In genomic region chr15:68281008-68281407, GRCh38 we compare ENCODE assay signal across 10 cellular contexts. TPM values are rescaled to one million over a fixed set of nuclear protein-coding genes. Genes with fewer than 3 reads are reported as not detected.
DNase-seq lines count a peak whose midpoint lies in the region; ATAC-seq and TF ChIP-seq lines count a peak whose summit lies in the region.
"Had no signal": no experiment of that assay in that cellular context is flagged by ENCODE, and none has a peak within 500 bp of the region (broad histone marks: within the 10 kb centered on the region; RNA-seq: fewer than 3 reads in every experiment).

No MANE protein-coding gene starts in this region.

- H3K27ac Mint-ChIP-seq in GM23338, result no peak overlapping the region

- H2AFZ ChIP-seq in GM23338 (no peak overlapping the region), SU-DHL-6 (ENCODE audit: low read depth, low read length, severe bottlenecking) (no peak overlapping the region)

- H3K79me2 ChIP-seq in GM23338 (replicated peaks; ENCODE audit: insufficient read depth), result peaks cover 78% of the 10 kb centered on the region
- H3K79me2 ChIP-seq in SU-DHL-6 (ENCODE audit: insufficient read depth, low read length), result peaks cover 81% of the 10 kb centered on the region

- peak overlapping the region; percentile 98 for H3K4me3 Mint-ChIP-seq in GM23338

- peaks cover 38% of the 10 kb centered on the region for H4K20me1 ChIP-seq in GM23338 (replicated peaks; ENCODE audit: insufficient read depth)
- peaks cover 31% of the 10 kb centered on the region for H4K20me1 ChIP-seq in SU-DHL-6 (ENCODE audit: low read depth, low read length)

- no peak for TF ChIP-seq POLR2A in esophagus muscularis mucosa (IDR thresholded peaks at IDR 0.05; ENCODE audit: low read depth)

- peaks cover 5% of the 10 kb centered on the region; the same call in 1 of the 2 replicates for H3K36me3 ChIP-seq in GM23338 (ENCODE audit: insufficient read depth)
- peaks cover 21% of the 10 kb centered on the region for H3K36me3 ChIP-seq in SU-DHL-6 (ENCODE audit: low read length)
- peaks cover 0 to 14% (median 11%) of the 10 kb centered on the region in 4 donors for H3K36me3 ChIP-seq in esophagus muscularis mucosa

- H3K27me3 Mint-ChIP-seq in GM23338 (ENCODE audit: insufficient read depth, low read depth, poor library complexity), result peaks cover 6% of the 10 kb centered on the region

- H3K27ac ChIP-seq in GM23338 (ENCODE audit: low read depth) (no peak overlapping the region), SU-DHL-6 (ENCODE audit: low read depth, low read length) (no peak overlapping the region), esophagus muscularis mucosa (replicated peaks in 1 of 4) (peak overlapping the region; percentile 96 to 99 (median 98))

- H3K4me1 Mint-ChIP-seq in GM23338, result peaks cover 61% of the 10 kb centered on the region

- 29% methylated on average over 1 of the region's 1 CpG for WGBS in esophagus muscularis mucosa

- intact Hi-C loops in esophagus muscularis mucosa (cut with DNase I), result no loop called here

- H3K4me1 ChIP-seq in GM23338 (ENCODE audit: insufficient read depth), result peaks cover 59% of the 10 kb centered on the region
- peaks cover 74 to 79% (median 75%) of the 10 kb centered on the region in 4 donors for H3K4me1 ChIP-seq in esophagus muscularis mucosa

- ATAC-seq in GM23338 (no peak), GM18520 (IDR thresholded peaks at IDR 0.05; ENCODE audit: unreplicated experiment) (no peak)

- H3K36me3 Mint-ChIP-seq in GM23338 (ENCODE audit: low read depth), result peaks cover 26% of the 10 kb centered on the region

- H3K9me3 ChIP-seq in SU-DHL-6 (ENCODE audit: insufficient read depth, low read length) (no peaks in the 10 kb centered on the region), esophagus muscularis mucosa (no peaks in the 10 kb centered on the region)

- no peaks in the 10 kb centered on the region for H3K27me3 ChIP-seq in GM23338 (ENCODE audit: insufficient read depth)
- H3K27me3 ChIP-seq in SU-DHL-6 (ENCODE audit: low read length), result no peaks in the 10 kb centered on the region
- no peaks in the 10 kb centered on the region for H3K27me3 ChIP-seq in esophagus muscularis mucosa

- DNase-seq in GM23338 (ENCODE audit: low spot score), result no peak
- DNase-seq in esophagus muscularis mucosa (ENCODE audit: extremely low spot score), result no peak
- DNase-seq in skeletal muscle cell (ENCODE audit: low read depth), result no peak
- DNase-seq in germinal center (ENCODE audit: low spot score), result no peak
- DNase-seq in NCI-H128 (lab: John Stamatoyannopoulos, UW; ENCODE audit: unreplicated experiment), result no peak
- DNase-seq in NCI-H446 (lab: John Stamatoyannopoulos, UW), result no peak
- DNase-seq: islet precursor cell, NCI-H774 had no signal

- H3K9me2 ChIP-seq in GM23338 (ENCODE audit: insufficient read depth) (no peaks in the 10 kb centered on the region), SU-DHL-6 (replicated peaks; ENCODE audit: insufficient read depth, low read length) (no peaks in the 10 kb centered on the region)

- H3K9me3 Mint-ChIP-seq in GM23338, result peaks cover 10% of the 10 kb centered on the region; the same call in 2 of the 3 replicates

- H3K4me2 ChIP-seq in GM23338 (peak overlapping the region; percentile 95), SU-DHL-6 (ENCODE audit: low read depth, low read length, poor library complexity, severe bottlenecking) (peak overlapping the region; percentile 97)

- no peak for TF ChIP-seq CTCF in GM23338 (conservative IDR thresholded peaks at IDR 0.05; ENCODE audit: low read depth in 2 of 2)
- no peak for TF ChIP-seq CTCF in SU-DHL-6 (IDR thresholded peaks at IDR 0.05; ENCODE audit: insufficient read depth, low read length, poor library complexity, severe bottlenecking)
- TF ChIP-seq CTCF in esophagus muscularis mucosa (IDR thresholded peaks at IDR 0.05), result no peak

- peaks cover 18% of the 10 kb centered on the region; the same call in 1 of the 2 replicates for H3F3A ChIP-seq in GM23338 (replicated peaks; ENCODE audit: low read depth)
- H3F3A ChIP-seq in SU-DHL-6 (ENCODE audit: insufficient read depth), result peaks cover 11% of the 10 kb centered on the region

- H3K9ac ChIP-seq in SU-DHL-6 (ENCODE audit: low read length), result 0 out of 2 replicates have a peak overlapping the region, but pooled peaks have one; percentile 85

- H3K4me3 ChIP-seq in GM23338 (peak overlapping the region; percentile 95), SU-DHL-6 (ENCODE audit: insufficient read depth, low read length, poor library complexity, severe bottlenecking) (peak overlapping the region; percentile 76), esophagus muscularis mucosa (peak overlapping the region; percentile 91 to 98 (median 95)), skeletal muscle cell (ENCODE audit: low read depth, low read length) (peak overlapping the region; percentile 85)

- TF ChIP-seq EP300 in esophagus muscularis mucosa (IDR thresholded peaks at IDR 0.05), result no peak

TF ChIP-seq in GM23338, 12 proteins besides CTCF, POLR2A, EP300 and RAD21 (continues in another document):
- TF ChIP-seq EZH2 (IDR thresholded peaks at IDR 0.05; ENCODE audit: low read depth, unreplicated experiment) (no peak), ZNF462 (CRISPR knock-in tag; IDR thresholded peaks at IDR 0.05) (no peak), JUNB (IDR thresholded peaks at IDR 0.05; ENCODE audit: unreplicated experiment) (no peak), ZNF331 (CRISPR knock-in tag; IDR thresholded peaks at IDR 0.05; ENCODE audit: low read depth) (no peak), STAT1 (IDR thresholded peaks at IDR 0.05; ENCODE audit: unreplicated experiment) (no peak), ZNF114 (CRISPR knock-in tag; IDR thresholded peaks at IDR 0.05) (no peak), POLR2AphosphoS5 (IDR thresholded peaks at IDR 0.05; ENCODE audit: low read depth) (no peak)

RNA-seq across cellular contexts. Expression of gene FEM1B, which starts 3.5 kb away (rescaled TPM):
- total RNA-seq in GM23338 (2014; rRNA removed; shearing (Covaris generic)), result 82.0 and 82.4 TPM in 2 replicates
- 11.6 and 13.0 TPM in 2 replicates for polyA plus RNA-seq in GM23338 (2016; fragmentation: Nextera tagmentation; extraction: Ambion mirVana)
- 10 to 100 TPM; 53.1 to 71.5 (median 56.5) TPM for total RNA-seq in esophagus muscularis mucosa

RNA-seq across cellular contexts. Expression of gene CLN6, which starts 51.5 kb away (rescaled TPM):
- 69.5 and 87.4 TPM in 2 replicates for total RNA-seq in GM23338 (2014; rRNA removed; shearing (Covaris generic))
- polyA plus RNA-seq in GM23338 (2016; fragmentation: Nextera tagmentation; extraction: Ambion mirVana), result 20.0 and 20.7 TPM in 2 replicates
- total RNA-seq in esophagus muscularis mucosa, result 10 to 100 TPM; 13.4 to 18.2 (median 16.1) TPM

Comparison
In these comparisons a context has a peak if more than half of its experiments do, and no peak if none do; other contexts are left out.
1. H3K27ac ChIP-seq: peak in esophagus muscularis mucosa (4 of 4); none in GM23338 (single experiment) and SU-DHL-6 (single experiment).
2. Peak in every context shown above with its lines, with median percentiles within 50 percentile points of each other: H3K4me3 ChIP-seq.